Comparison of ENCODE assay signal across 9 cellular contexts in the genomic region with DNA sequence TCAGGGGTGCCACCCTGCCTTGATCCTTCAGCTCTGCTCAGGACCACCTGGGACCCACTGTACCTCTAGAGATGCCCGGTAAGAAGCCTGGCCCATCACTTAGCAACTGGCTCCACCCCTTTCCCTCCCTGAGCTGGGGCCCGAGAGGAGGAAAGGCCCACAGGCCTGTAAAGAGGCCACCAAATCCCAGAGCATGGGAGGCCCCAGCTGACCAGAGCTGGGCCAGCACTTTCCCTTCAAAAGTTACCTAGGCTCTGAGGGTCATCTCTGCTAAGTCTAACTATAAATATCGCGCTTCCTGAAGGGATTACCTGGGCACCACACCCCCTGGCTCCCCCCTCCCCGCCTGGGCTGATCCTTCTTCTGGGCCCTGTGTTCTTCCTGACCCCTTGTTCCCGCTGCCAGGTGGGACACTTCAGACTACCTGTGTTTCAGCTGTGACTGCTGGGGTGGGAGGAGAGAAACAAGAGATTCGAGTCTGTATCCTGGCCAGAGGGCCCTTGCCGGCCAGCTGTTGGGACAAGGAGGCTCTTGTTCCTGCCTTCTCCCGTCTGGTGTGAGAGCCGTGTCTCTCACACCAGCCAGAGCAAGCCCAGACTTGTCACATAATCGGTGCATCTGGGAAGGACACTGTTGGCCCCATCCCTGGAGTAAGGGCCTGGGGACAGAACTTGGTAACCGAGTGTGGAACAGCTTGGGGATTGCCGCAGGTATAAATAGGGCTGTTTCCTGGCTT. TPM values are rescaled to one million over a fixed set of nuclear protein-coding genes. Genes with fewer than 3 reads are reported as not detected.
DNase-seq lines count a peak whose midpoint lies in the region; TF ChIP-seq lines count a peak whose summit lies in the region.
"Had no signal": no experiment of that assay in that cellular context is flagged by ENCODE, and none has a peak within 500 bp of the region (broad histone marks: within the 10 kb centered on the region; RNA-seq: fewer than 3 reads in every experiment).

No MANE protein-coding gene starts in this region.

- no peaks in the 10 kb centered on the region for H3K79me2 ChIP-seq in Karpas-422 (ENCODE audit: low read length)
- no peaks in the 10 kb centered on the region for H3K79me2 ChIP-seq in MM.1S (ENCODE audit: low read length)

- BruUV-seq in MCF 10A (replicated peaks; lab: Mats Ljungman, UMichigan): no TSS peak

- H3K4me2 ChIP-seq in Karpas-422 (ENCODE audit: low read depth, low read length, poor library complexity, severe bottlenecking): no peak overlapping the region
- no peak overlapping the region for H3K4me2 ChIP-seq in MM.1S (ENCODE audit: low read depth, low read length)

- H3K9me3 Mint-ChIP-seq in MCF 10A (ENCODE audit: unreplicated experiment): no peaks in the 10 kb centered on the region

- no peaks in the 10 kb centered on the region for H3K9me3 ChIP-seq in HEK293 (ENCODE audit: control insufficient read depth, insufficient read depth, low read depth, low read length)
- no peaks in the 10 kb centered on the region for H3K9me3 ChIP-seq in Karpas-422 (ENCODE audit: low read length)
- no peaks in the 10 kb centered on the region for H3K9me3 ChIP-seq in MM.1S (replicated peaks; ENCODE audit: insufficient read depth, low read length)

- peaks cover 28% of the 10 kb centered on the region for H3K4me1 Mint-ChIP-seq in MCF 10A (ENCODE audit: insufficient read depth, unreplicated experiment)

- H4K20me1 ChIP-seq in Karpas-422 (ENCODE audit: insufficient read depth, low read depth, low read length) (no peaks in the 10 kb centered on the region), MM.1S (ENCODE audit: insufficient read depth, low read length) (no peaks in the 10 kb centered on the region)

- H3K9ac ChIP-seq in Karpas-422 (ENCODE audit: low read length) (no peak overlapping the region), MM.1S (ENCODE audit: low read length) (no peak overlapping the region)

- H2AFZ ChIP-seq in Karpas-422 (ENCODE audit: low read length): no peak overlapping the region
- H2AFZ ChIP-seq in MM.1S (ENCODE audit: low read length): no peak overlapping the region

- no peaks in the 10 kb centered on the region for H3K27me3 Mint-ChIP-seq in MCF 10A (ENCODE audit: insufficient read depth, unreplicated experiment)

- H3K9me2 ChIP-seq in Karpas-422 (replicated peaks; ENCODE audit: insufficient read depth, low read length): no peaks in the 10 kb centered on the region
- H3K9me2 ChIP-seq in MM.1S (replicated peaks; ENCODE audit: insufficient read depth, low read length): no peaks in the 10 kb centered on the region

- CTCF ChIA-PET in HEK293 (lab: Yijun Ruan, JAX): interaction anchor here (0.7 to 8.7 kb wide), 7 partner anchors 10 to 93 kb away, joined by 3 to 81 read pairs (median 3); partner anchors contain the start of gene ANKRD2
- CTCF ChIA-PET in MCF 10A (lab: Yijun Ruan, JAX): interaction anchor here (0.6 to 3.0 kb wide), 10 partner anchors 14 to 95 kb away, joined by 3 to 13 read pairs (median 4); partner anchors contain the start of gene UBTD1

- H3K4me1 ChIP-seq in HEK293 (ENCODE audit: control insufficient read depth, insufficient read depth, low read length): peaks cover 6% of the 10 kb centered on the region; the same call in 1 of the 2 replicates
- H3K4me1 ChIP-seq in Karpas-422 (ENCODE audit: low read length): no peaks in the 10 kb centered on the region
- H3K4me1 ChIP-seq in MM.1S (ENCODE audit: low read length): peaks cover 7% of the 10 kb centered on the region

- POLR2A ChIA-PET in HEK293 (lab: Yijun Ruan, JAX): interaction anchor here (1.8 kb wide), 1 partner anchor 51 kb away, joined by 5 read pairs; the partner anchor contains the start of gene UBTD1
- POLR2A ChIA-PET in MCF 10A (lab: Yijun Ruan, JAX): interaction anchor here (0.6 to 5.0 kb wide), 16 partner anchors 9 to 177 kb away, joined by 3 to 37 read pairs (median 3); partner anchors contain the start of genes ANKRD2, HOGA1, PI4K2A and UBTD1

- TF ChIP-seq CTCF in HEK293 (tag by site-specific recombination; IDR thresholded peaks at IDR 0.05) (no peak), MCF 10A (IDR thresholded peaks at IDR 0.05; ENCODE audit: unreplicated experiment) (no peak), MM.1S (IDR thresholded peaks at IDR 0.05; ENCODE audit: low read length) (no peak)

- peak overlapping the region; percentile 56 for H3K4me3 Mint-ChIP-seq in MCF 10A (ENCODE audit: unreplicated experiment)

- H3K4me3 ChIP-seq in HEK293 (ENCODE audit: low read depth, low read length) (no peak overlapping the region), skin epidermis (no peak overlapping the region), Karpas-422 (ENCODE audit: low read length) (no peak overlapping the region), MM.1S (ENCODE audit: low read length) (no peak overlapping the region)

- H3K36me3 ChIP-seq in HEK293 (ENCODE audit: control insufficient read depth in 2 of 2, insufficient read depth in 1 of 2, low read length in 2 of 2): no peaks in the 10 kb centered on the region
- no peaks in the 10 kb centered on the region for H3K36me3 ChIP-seq in Karpas-422 (ENCODE audit: insufficient read depth, low read length)
- no peaks in the 10 kb centered on the region for H3K36me3 ChIP-seq in MM.1S (replicated peaks; ENCODE audit: insufficient read depth, low read length)

- H3K27me3 ChIP-seq in Karpas-422 (ENCODE audit: low read length) (no peaks in the 10 kb centered on the region), MM.1S (replicated peaks; ENCODE audit: insufficient read depth, low read length) (no peaks in the 10 kb centered on the region)

- peak; percentile 69 for DNase-seq in MCF 10A (ENCODE audit: unreplicated experiment)
- DNase-seq in inferior parietal cortex (ENCODE audit: extremely low spot score): peak; percentile 48
- no peak for DNase-seq in Karpas-422
- DNase-seq in AG08395 (ENCODE audit: low spot score): no peak
- DNase-seq in MM.1S: no peak
- DNase-seq in HuH-7.5 (ENCODE audit: low spot score): no peak

- no peaks in the 10 kb centered on the region for H3K36me3 Mint-ChIP-seq in MCF 10A (ENCODE audit: insufficient read depth, unreplicated experiment)

- H3K27ac Mint-ChIP-seq in MCF 10A (ENCODE audit: low read depth, unreplicated experiment): peak overlapping the region; percentile 98

- H3K27ac ChIP-seq in HEK293 (ENCODE audit: extremely low read depth, low read depth, low read length) (peak overlapping the region; percentile 74), skin epidermis (peak overlapping the region in 15 of 21 experiments; percentile 39 to 82 (median 70)), Karpas-422 (ENCODE audit: low read length) (no peak overlapping the region), MM.1S (ENCODE audit: low read length) (no peak overlapping the region)

- intact Hi-C loops in MCF 10A (cut with micrococcal nuclease): no loop called here

- H3F3A ChIP-seq in MM.1S (ENCODE audit: insufficient read depth, low read length): no peaks in the 10 kb centered on the region

TF ChIP-seq in HEK293, 187 proteins besides CTCF, POLR2A, EP300 and RAD21 (continues in another document):
- TF ChIP-seq, protein P1, sequence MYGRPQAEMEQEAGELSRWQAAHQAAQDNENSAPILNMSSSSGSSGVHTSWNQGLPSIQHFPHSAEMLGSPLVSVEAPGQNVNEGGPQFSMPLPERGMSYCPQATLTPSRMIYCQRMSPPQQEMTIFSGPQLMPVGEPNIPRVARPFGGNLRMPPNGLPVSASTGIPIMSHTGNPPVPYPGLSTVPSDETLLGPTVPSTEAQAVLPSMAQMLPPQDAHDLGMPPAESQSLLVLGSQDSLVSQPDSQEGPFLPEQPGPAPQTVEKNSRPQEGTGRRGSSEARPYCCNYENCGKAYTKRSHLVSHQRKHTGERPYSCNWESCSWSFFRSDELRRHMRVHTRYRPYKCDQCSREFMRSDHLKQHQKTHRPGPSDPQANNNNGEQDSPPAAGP (tag by site-specific recombination; IDR thresholded peaks at IDR 0.05): peak; percentile 43; the same call in 1 of the 2 replicates
- TF ChIP-seq ZFP69B (tag by site-specific recombination; IDR thresholded peaks at IDR 0.05) (0 out of 2 replicates have a peak, but pooled peaks have one; percentile 11), IKZF3 (tag by site-specific recombination; IDR thresholded peaks at IDR 0.05) (peak; percentile 47; the same call in 1 of the 2 replicates), AEBP2 (tag by site-specific recombination; IDR thresholded peaks at IDR 0.05; ENCODE audit: borderline replicate concordance) (no peak), ZNF600 (tag by site-specific recombination; IDR thresholded peaks at IDR 0.05) (peak; percentile 51; the same call in 1 of the 2 replicates)
- TF ChIP-seq, protein P2, sequence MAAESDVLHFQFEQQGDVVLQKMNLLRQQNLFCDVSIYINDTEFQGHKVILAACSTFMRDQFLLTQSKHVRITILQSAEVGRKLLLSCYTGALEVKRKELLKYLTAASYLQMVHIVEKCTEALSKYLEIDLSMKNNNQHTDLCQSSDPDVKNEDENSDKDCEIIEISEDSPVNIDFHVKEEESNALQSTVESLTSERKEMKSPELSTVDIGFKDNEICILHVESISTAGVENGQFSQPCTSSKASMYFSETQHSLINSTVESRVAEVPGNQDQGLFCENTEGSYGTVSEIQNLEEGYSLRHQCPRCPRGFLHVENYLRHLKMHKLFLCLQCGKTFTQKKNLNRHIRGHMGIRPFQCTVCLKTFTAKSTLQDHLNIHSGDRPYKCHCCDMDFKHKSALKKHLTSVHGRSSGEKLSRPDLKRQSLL (tag by site-specific recombination; IDR thresholded peaks at IDR 0.05): peak; percentile 53; the same call in 1 of the 2 replicates

RNA-seq across cellular contexts. Expression of gene ANKRD2, which starts 22.8 kb away (rescaled TPM):
- 1.8 and 5.8 TPM in 2 replicates for total RNA-seq in MCF 10A (2022)
- not detected in 2 replicates for total RNA-seq in Karpas-422 (2014; rRNA removed; shearing (Covaris generic); ENCODE audit: low replicate concordance)
- total RNA-seq: left lobe of liver had no signal

RNA-seq across cellular contexts. Expression of gene HOGA1, which starts 34.4 kb away (rescaled TPM):
- total RNA-seq in MCF 10A (2022): 0.88 and 1.7 TPM in 2 replicates
- 0.79 TPM in 1 of 2 replicates, not detected in the other for total RNA-seq in Karpas-422 (2014; rRNA removed; shearing (Covaris generic); ENCODE audit: low replicate concordance)

RNA-seq across cellular contexts. Expression of gene C10orf62, which starts 39.8 kb away (rescaled TPM):
- total RNA-seq in MCF 10A (2022): 0.26 TPM in 1 of 2 replicates, not detected in the other
- not detected in 2 replicates for total RNA-seq in Karpas-422 (2014; rRNA removed; shearing (Covaris generic); ENCODE audit: low replicate concordance)

RNA-seq across cellular contexts. Expression of gene UBTD1, which starts 51.0 kb away (rescaled TPM):
- total RNA-seq in MCF 10A (2022): 7.2 and 7.8 TPM in 2 replicates
- total RNA-seq in Karpas-422 (2014; rRNA removed; shearing (Covaris generic); ENCODE audit: low replicate concordance): 0.11 and 0.72 TPM in 2 replicates

RNA-seq across cellular contexts. Expression of gene MMS19, which starts 51.5 kb away (rescaled TPM):
- 67.0 and 67.2 TPM in 2 replicates for total RNA-seq in MCF 10A (2022)
- 45.2 and 56.0 TPM in 2 replicates for total RNA-seq in Karpas-422 (2014; rRNA removed; shearing (Covaris generic); ENCODE audit: low replicate concordance)

Comparison
In these comparisons a context has a peak if more than half of its experiments do, and no peak if none do; other contexts are left out.
1. H3K27ac ChIP-seq: peak in HEK293 (single experiment) and skin epidermis (15 of 21); none in Karpas-422 (single experiment) and MM.1S (single experiment).
2. DNase-seq: peak in MCF 10A (single experiment) and inferior parietal cortex (single experiment); none in Karpas-422 (single experiment), AG08395 (single experiment), MM.1S (single experiment) and HuH-7.5 (single experiment).